ENCODE assay signal across 17 cellular contexts in the genomic region with DNA sequence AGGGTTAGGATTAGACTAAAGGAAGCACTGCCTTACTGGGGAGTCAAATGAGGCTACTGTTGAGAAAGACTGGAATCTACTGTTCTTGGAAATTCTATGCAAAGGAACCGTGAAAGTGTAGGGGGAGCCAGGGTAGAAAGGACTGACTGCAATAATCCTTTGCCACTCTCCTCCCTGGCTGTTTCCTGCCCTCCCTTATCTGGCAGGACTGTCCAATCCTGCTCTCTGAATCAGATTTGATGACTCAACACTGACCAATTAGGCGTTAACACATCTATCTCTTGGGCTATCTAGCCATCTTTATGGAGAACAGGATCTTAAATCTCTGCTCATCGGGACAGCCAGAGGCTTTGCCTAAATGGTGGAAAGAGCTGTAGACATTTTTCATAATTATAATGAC.
DNase-seq lines count a peak whose midpoint lies in the region; ATAC-seq and TF ChIP-seq lines count a peak whose summit lies in the region.
"Had no signal": no experiment of that assay in that cellular context is flagged by ENCODE, and none has a peak within 500 bp of the region (broad histone marks: within the 10 kb centered on the region; RNA-seq: fewer than 3 reads in every experiment).

No MANE protein-coding gene starts in this region.

- ATAC-seq in HG03159 (IDR thresholded peaks at IDR 0.05; ENCODE audit: unreplicated experiment), result no peak

- H3K27ac Mint-ChIP-seq in glutamatergic neuron (ENCODE audit: unreplicated experiment), result peak overlapping the region; percentile 34
- H3K27ac Mint-ChIP-seq: activated naive CD4-positive, alpha-beta T cell treated with anti-CD3 and anti-CD28 coated beads for 36 hours; brain had no signal

- POLR2A ChIA-PET in HEK293 (lab: Yijun Ruan, JAX), result no interaction called here

- H3K4me3 Mint-ChIP-seq in glutamatergic neuron (ENCODE audit: unreplicated experiment), result peak overlapping the region; percentile 12
- H3K4me3 Mint-ChIP-seq: activated naive CD4-positive, alpha-beta T cell treated with anti-CD3 and anti-CD28 coated beads for 36 hours; brain had no signal

- H3K36me3 ChIP-seq in HEK293 (ENCODE audit: control insufficient read depth in 2 of 2, insufficient read depth in 1 of 2, low read length in 2 of 2), result no peaks in the 10 kb centered on the region
- H3K36me3 ChIP-seq: BLaER1, prostate gland, thyroid gland had no signal

- H3K4me3 ChIP-seq in HEK293 (ENCODE audit: low read depth, low read length), result no peak overlapping the region
- H3K4me3 ChIP-seq: BLaER1, prostate gland, thyroid gland had no signal

- DNase-seq in AG08395 (ENCODE audit: low spot score) (peak; percentile 73), SW480 (ENCODE audit: low spot score) (peak; percentile 33), glutamatergic neuron (no peak), cortex of kidney (lab: John Stamatoyannopoulos, UW) (no peak), hippocampal formation (lab: John Stamatoyannopoulos, UW) (no peak)
- DNase-seq in activated CD4-positive, CD25-positive, alpha-beta regulatory T cell (lab: John Stamatoyannopoulos, UW), result no peak
- DNase-seq: activated naive CD4-positive, alpha-beta T cell treated with anti-CD3 and anti-CD28 coated beads for 36 hours; effector memory CD4-positive, alpha-beta T cell; head of caudate nucleus; Karpas-422; NCI-H2107; thyroid gland had no signal

- no peaks in the 10 kb centered on the region for H3K9me3 ChIP-seq in HEK293 (ENCODE audit: control insufficient read depth, insufficient read depth, low read depth, low read length)
- H3K9me3 ChIP-seq: BLaER1, prostate gland, thyroid gland had no signal

- H3K36me3 Mint-ChIP-seq in glutamatergic neuron (ENCODE audit: unreplicated experiment), result no peaks in the 10 kb centered on the region
- H3K36me3 Mint-ChIP-seq: brain had no signal

- TF ChIP-seq CTCF in HEK293 (tag by site-specific recombination; IDR thresholded peaks at IDR 0.05), result no peak
- TF ChIP-seq CTCF in glutamatergic neuron (IDR thresholded peaks at IDR 0.05; ENCODE audit: partially characterized antibody, unreplicated experiment), result no peak

- 0 out of 2 replicates have a peak, but pooled peaks cover 2% of the 10 kb centered on the region for H3K4me1 ChIP-seq in HEK293 (ENCODE audit: control insufficient read depth, insufficient read depth, low read length)
- H3K4me1 ChIP-seq: BLaER1, prostate gland, thyroid gland had no signal

- no peaks in the 10 kb centered on the region for H3K27me3 Mint-ChIP-seq in glutamatergic neuron (ENCODE audit: unreplicated experiment)

- CTCF ChIA-PET in HEK293 (lab: Yijun Ruan, JAX), result interaction anchor here (0.7 to 1.7 kb wide), 6 partner anchors 11 to 74 kb away, joined by 3 to 5 read pairs (median 4); no protein-coding TSS in a partner anchor

- no peak overlapping the region for H3K27ac ChIP-seq in HEK293 (ENCODE audit: extremely low read depth, low read depth, low read length)
- H3K27ac ChIP-seq: BLaER1, prostate gland, thyroid gland had no signal

- H3K9me3 Mint-ChIP-seq in glutamatergic neuron (ENCODE audit: unreplicated experiment), result peaks cover 1% of the 10 kb centered on the region
- H3K9me3 Mint-ChIP-seq: activated naive CD4-positive, alpha-beta T cell treated with anti-CD3 and anti-CD28 coated beads for 36 hours; brain had no signal

- peaks cover 5% of the 10 kb centered on the region for H3K4me1 Mint-ChIP-seq in glutamatergic neuron (ENCODE audit: low read depth, unreplicated experiment)
- H3K4me1 Mint-ChIP-seq: brain had no signal

TF ChIP-seq in HEK293, 187 proteins besides CTCF, POLR2A, EP300 and RAD21:
- TF ChIP-seq SP2 (tag by site-specific recombination; IDR thresholded peaks at IDR 0.05), result peak; percentile 27; the same call in 1 of the 2 replicates
- TF ChIP-seq SALL2 (tag by site-specific recombination; IDR thresholded peaks at IDR 0.05; ENCODE audit: borderline replicate concordance), result no peak
- no peak for TF ChIP-seq ZNF623 (tag by site-specific recombination; IDR thresholded peaks at IDR 0.05)
- TF ChIP-seq ZNF747 (tag by site-specific recombination; IDR thresholded peaks at IDR 0.05), result no peak
- TF ChIP-seq ZBTB20 (tag by site-specific recombination; IDR thresholded peaks at IDR 0.05), result no peak
- 0 out of 2 replicates have a peak, but pooled peaks have one; percentile 12 for TF ChIP-seq MZF1 (tag by site-specific recombination; IDR thresholded peaks at IDR 0.05; ENCODE audit: borderline replicate concordance)
- TF ChIP-seq ZNF433 (tag by site-specific recombination; IDR thresholded peaks at IDR 0.05; ENCODE audit: low read depth), result no peak
- TF ChIP-seq, protein P1, sequence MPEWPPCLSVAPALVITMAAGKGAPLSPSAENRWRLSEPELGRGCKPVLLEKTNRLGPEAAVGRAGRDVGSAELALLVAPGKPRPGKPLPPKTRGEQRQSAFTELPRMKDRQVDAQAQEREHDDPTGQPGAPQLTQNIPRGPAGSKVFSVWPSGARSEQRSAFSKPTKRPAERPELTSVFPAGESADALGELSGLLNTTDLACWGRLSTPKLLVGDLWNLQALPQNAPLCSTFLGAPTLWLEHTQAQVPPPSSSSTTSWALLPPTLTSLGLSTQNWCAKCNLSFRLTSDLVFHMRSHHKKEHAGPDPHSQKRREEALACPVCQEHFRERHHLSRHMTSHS (tag by site-specific recombination; IDR thresholded peaks at IDR 0.05), result no peak
- TF ChIP-seq SETDB1 (IDR thresholded peaks at IDR 0.05; ENCODE audit: insufficient read length, low read length), result peak; percentile 23
- TF ChIP-seq ZNF521 (tag by site-specific recombination; IDR thresholded peaks at IDR 0.05), result no peak
- TF ChIP-seq, protein P2, sequence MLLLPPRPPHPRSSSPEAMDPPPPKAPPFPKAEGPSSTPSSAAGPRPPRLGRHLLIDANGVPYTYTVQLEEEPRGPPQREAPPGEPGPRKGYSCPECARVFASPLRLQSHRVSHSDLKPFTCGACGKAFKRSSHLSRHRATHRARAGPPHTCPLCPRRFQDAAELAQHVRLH (tag by site-specific recombination; IDR thresholded peaks at IDR 0.05), result 0 out of 2 replicates have a peak, but pooled peaks have one; percentile 3
- no peak for TF ChIP-seq KLF8 (tag by site-specific recombination; IDR thresholded peaks at IDR 0.05)
- peak; percentile 86 for TF ChIP-seq ZBTB17 (tag by site-specific recombination; IDR thresholded peaks at IDR 0.05)
- TF ChIP-seq, protein P3, sequence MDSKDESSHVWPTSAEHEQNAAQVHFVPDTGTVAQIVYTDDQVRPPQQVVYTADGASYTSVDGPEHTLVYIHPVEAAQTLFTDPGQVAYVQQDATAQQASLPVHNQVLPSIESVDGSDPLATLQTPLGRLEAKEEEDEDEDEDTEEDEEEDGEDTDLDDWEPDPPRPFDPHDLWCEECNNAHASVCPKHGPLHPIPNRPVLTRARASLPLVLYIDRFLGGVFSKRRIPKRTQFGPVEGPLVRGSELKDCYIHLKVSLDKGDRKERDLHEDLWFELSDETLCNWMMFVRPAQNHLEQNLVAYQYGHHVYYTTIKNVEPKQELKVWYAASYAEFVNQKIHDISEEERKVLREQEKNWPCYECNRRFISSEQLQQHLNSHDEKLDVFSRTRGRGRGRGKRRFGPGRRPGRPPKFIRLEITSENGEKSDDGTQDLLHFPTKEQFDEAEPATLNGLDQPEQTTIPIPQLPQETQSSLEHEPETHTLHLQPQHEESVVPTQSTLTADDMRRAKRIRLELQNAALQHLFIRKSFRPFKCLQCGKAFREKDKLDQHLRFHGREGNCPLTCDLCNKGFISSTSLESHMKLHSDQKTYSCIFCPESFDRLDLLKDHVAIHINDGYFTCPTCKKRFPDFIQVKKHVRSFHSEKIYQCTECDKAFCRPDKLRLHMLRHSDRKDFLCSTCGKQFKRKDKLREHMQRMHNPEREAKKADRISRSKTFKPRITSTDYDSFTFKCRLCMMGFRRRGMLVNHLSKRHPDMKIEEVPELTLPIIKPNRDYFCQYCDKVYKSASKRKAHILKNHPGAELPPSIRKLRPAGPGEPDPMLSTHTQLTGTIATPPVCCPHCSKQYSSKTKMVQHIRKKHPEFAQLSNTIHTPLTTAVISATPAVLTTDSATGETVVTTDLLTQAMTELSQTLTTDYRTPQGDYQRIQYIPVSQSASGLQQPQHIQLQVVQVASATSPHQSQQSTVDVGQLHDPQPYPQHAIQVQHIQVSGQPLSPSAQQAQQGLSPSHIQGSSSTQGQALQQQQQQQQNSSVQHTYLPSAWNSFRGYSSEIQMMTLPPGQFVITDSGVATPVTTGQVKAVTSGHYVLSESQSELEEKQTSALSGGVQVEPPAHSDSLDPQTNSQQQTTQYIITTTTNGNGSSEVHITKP (tag by site-specific recombination; IDR thresholded peaks at IDR 0.05), result peak; percentile 45; the same call in 1 of the 2 replicates
- no peak for TF ChIP-seq ZNF266 (tag by site-specific recombination; IDR thresholded peaks at IDR 0.05; ENCODE audit: low read depth)
- TF ChIP-seq, protein P4, sequence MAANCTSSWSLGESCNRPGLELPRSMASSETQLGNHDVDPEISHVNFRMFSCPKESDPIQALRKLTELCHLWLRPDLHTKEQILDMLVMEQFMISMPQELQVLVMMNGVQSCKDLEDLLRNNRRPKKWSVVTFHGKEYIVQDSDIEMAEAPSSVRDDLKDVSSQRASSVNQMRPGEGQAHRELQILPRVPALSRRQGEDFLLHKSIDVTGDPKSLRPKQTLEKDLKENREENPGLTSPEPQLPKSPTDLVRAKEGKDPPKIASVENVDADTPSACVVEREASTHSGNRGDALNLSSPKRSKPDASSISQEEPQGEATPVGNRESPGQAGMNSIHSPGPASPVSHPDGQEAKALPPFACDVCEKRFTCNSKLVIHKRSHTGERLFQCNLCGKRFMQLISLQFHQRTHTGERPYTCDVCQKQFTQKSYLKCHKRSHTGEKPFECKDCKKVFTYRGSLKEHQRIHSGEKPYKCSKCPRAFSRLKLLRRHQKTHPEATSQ (tag by site-specific recombination; IDR thresholded peaks at IDR 0.05), result no peak

Comparison
In these comparisons a context has a peak if more than half of its experiments do, and no peak if none do; other contexts are left out.
1. DNase-seq: peak in AG08395 (single experiment) and SW480 (single experiment); none in glutamatergic neuron (single experiment), cortex of kidney (single experiment), activated CD4-positive, CD25-positive, alpha-beta regulatory T cell (0 of 4) and hippocampal formation (0 of 2).